25 cellular contexts compared by ENCODE assay signal in genomic region chr5:3809455-3809854, GRCh38.
"Had no signal": no experiment of that assay in that cellular context is flagged by ENCODE, and none has a peak within 500 bp of the region (broad histone marks: within the 10 kb centered on the region; RNA-seq: fewer than 3 reads in every experiment).

No MANE protein-coding gene starts in this region.

- H3K27ac ChIP-seq: neural progenitor cell, ovary, parathyroid adenoma, psoas muscle, right lobe of liver, sigmoid colon, suprapubic skin, testis, tibial artery, transverse colon, upper lobe of right lung, uterus had no signal

- H3K27me3 ChIP-seq: neural progenitor cell, ovary, right lobe of liver, sigmoid colon, suprapubic skin, testis, tibial artery, transverse colon, upper lobe of right lung, uterus had no signal

- H3K4me3 ChIP-seq: neural progenitor cell, ovary, psoas muscle, right lobe of liver, sigmoid colon, suprapubic skin, testis, tibial artery, transverse colon, upper lobe of right lung, uterus had no signal

- H3K79me2 ChIP-seq: parathyroid adenoma had no signal

- H3K4me2 ChIP-seq: neural progenitor cell had no signal

- H3K4me1 ChIP-seq: neural progenitor cell, parathyroid adenoma, psoas muscle, right lobe of liver, sigmoid colon, suprapubic skin, testis, tibial artery, transverse colon, upper lobe of right lung, uterus had no signal

- H3K9ac ChIP-seq: neural progenitor cell, parathyroid adenoma had no signal

- H3K36me3 ChIP-seq: neural progenitor cell, ovary, right lobe of liver, sigmoid colon, suprapubic skin, tibial artery, transverse colon, upper lobe of right lung, uterus had no signal

- ATAC-seq: natural killer cell; psoas muscle; right cardiac atrium; right lobe of liver; stimulated activated effector memory CD8-positive, alpha-beta T cell treated with anti-CD3 and anti-CD28 coated beads, Interleukin-12 subunit alpha, Interleukin-12 subunit beta, amount 100 ng/mL, for 72 hours; stimulated activated naive B cell treated with anti-CD40 and anti-IgM and Interleukin-4, amounts not matched to agents 10 μg/mL and 1 μg/mL and 100 μg/mL, for 72 hours; upper lobe of right lung had no signal

- H3K9me3 ChIP-seq: ovary, psoas muscle, right lobe of liver, sigmoid colon, suprapubic skin, testis, tibial artery, transverse colon, upper lobe of right lung, uterus had no signal

- H2AFZ ChIP-seq: neural progenitor cell, parathyroid adenoma had no signal

- DNase-seq: natural killer cell; occipital lobe; ovary; posterior cingulate gyrus; psoas muscle; right cardiac atrium; right lobe of liver; sigmoid colon; small intestine; stimulated activated CD4-positive, alpha-beta T cell treated with anti-CD3 and anti-CD28 coated beads, Interleukin-15, amount 100 ng/mL, for 24 hours; stimulated activated CD4-positive, alpha-beta T cell treated with anti-CD3 and anti-CD28 coated beads, Interleukin-2, amount 100 ng/mL, for 24 hours; stimulated activated CD4-positive, alpha-beta T cell treated with anti-CD3 and anti-CD28 coated beads, Interleukin-2, amount 100 ng/mL, for 48 hours; stimulated activated CD4-positive, alpha-beta T cell treated with anti-CD3 and anti-CD28 coated beads, Interleukin-4, amount 100 ng/mL, for 24 hours; stimulated activated naive B cell treated with anti-CD40 and anti-IgM and Interleukin-4, amounts not matched to agents 10 μg/mL and 1 μg/mL and 100 μg/mL, for 72 hours; stimulated activated naive CD4-positive, alpha-beta T cell treated with Interleukin-2 at 50 U/mL for 16 hours; substantia nigra; testis; tibial artery; transverse colon; upper lobe of right lung; uterus had no signal
